ENCODE assay signal across 24 cellular contexts in the genomic region with DNA sequence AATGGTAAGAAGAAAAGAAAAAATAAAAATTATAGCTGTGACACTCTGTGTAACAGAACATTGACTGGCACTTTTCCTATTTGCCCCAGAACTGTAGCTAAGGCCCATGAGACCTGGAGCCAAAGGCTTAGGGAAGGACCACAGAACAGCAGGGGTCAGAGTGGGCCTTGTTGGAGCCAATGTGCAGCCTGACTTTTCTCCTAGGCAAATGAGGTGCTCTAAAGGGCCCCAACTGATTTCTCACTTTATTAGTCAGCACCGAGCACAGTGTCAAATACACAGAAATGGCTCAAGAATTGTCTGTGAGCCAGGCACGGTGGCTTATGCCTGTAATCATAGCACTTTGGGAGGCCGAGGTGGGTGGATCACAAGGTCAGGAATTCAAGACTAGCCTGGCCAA.
"Had no signal": no experiment of that assay in that cellular context is flagged by ENCODE, and none has a peak within 500 bp of the region (broad histone marks: within the 10 kb centered on the region; RNA-seq: fewer than 3 reads in every experiment).

No MANE protein-coding gene starts in this region.

- DNase-seq: MV-4-11; NCI-H1048; NCI-H1105 treated with DMSO at 0.1 percent for 48 hours; NCI-H1436; NCI-H187; NCI-H2029; NCI-H2081 treated with DMSO at 0.1 percent for 48 hours; NCI-H2171; NCI-H226; NCI-H446; NCI-H510A; NCI-H524 treated with DMSO at 0.1 percent for 48 hours; NCI-H69; NCI-H774; NK-92 treated with Interleukin-12 subunit alpha and Interleukin-12 subunit beta, amount 100 ng/mL, for 24 hours; OCI-M1; SHP77; SK-N-SH had no signal

- ATAC-seq: K562 had no signal

- H3K27ac ChIP-seq: HL-60, KMS-11, RWPE1 had no signal

- H3K9ac ChIP-seq: KMS-11, SK-N-SH had no signal

- FAIRE-seq: HTR-8/SVneo, K562, RCC 7860 had no signal

- H3K4me3 ChIP-seq: K562 had no signal

- H3K4me2 ChIP-seq: KMS-11, SK-N-SH had no signal

- H3K9me3 ChIP-seq: SK-N-SH had no signal
